ENCODE assay signal across 27 cellular contexts in the genomic region with DNA sequence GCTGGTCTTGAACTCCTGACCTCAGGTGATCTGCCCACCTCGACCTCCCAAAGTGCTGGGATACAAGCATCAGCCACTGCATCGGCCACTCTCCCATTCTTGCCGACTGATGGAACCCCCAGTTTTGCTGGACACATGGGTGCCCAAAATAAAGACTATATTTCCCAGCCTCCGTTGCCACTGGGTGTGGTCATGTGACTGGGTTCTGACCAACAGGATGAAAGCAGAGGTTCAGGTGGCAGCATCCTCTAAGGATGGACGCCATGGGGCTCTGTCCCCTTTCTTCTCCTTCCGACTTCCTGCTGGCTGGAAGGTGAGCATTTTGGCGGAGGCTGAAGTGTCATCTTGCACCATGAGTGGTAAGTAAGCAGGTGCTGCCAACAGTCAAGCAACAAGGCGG. TPM values are rescaled to one million over a fixed set of nuclear protein-coding genes. Genes with fewer than 3 reads are reported as not detected.
DNase-seq lines count a peak whose midpoint lies in the region; ATAC-seq, FAIRE-seq and TF ChIP-seq lines count a peak whose summit lies in the region.
"Had no signal": no experiment of that assay in that cellular context is flagged by ENCODE, and none has a peak within 500 bp of the region (broad histone marks: within the 10 kb centered on the region; RNA-seq: fewer than 3 reads in every experiment).

No MANE protein-coding gene starts in this region.

- H3K4me1 ChIP-seq in SK-N-SH (ENCODE audit: control insufficient read depth in 1 of 2, insufficient read depth in 2 of 2, low read depth in 1 of 2, low read length in 1 of 2): peaks cover 0 to 30% of the 10 kb centered on the region in 2 experiments; a peak in 1 of 4 replicates
- H3K4me1 ChIP-seq in astrocyte (ENCODE audit: insufficient read depth, low read length): peaks cover 53% of the 10 kb centered on the region
- H3K4me1 ChIP-seq in esophagus muscularis mucosa: peaks cover 11 to 99% (median 92%) of the 10 kb centered on the region in 4 donors
- H3K4me1 ChIP-seq in tibial artery: peaks cover 0 to 64% (median 43%) of the 10 kb centered on the region in 4 donors

- CTCF ChIA-PET in SK-N-SH (lab: Yijun Ruan, JAX): interaction anchor here (0.7 to 20.3 kb wide), 3 partner anchors 8 to 97 kb away, joined by 3 to 201 read pairs (median 5); a partner anchor contains a TSS

- intact Hi-C loops in esophagus muscularis mucosa (cut with DNase I): no loop called here
- intact Hi-C loops in tibial artery (cut with DNase I; ENCODE audit: low total_unique reads): no loop called here

- TF ChIP-seq EP300 in SK-N-SH (IDR thresholded peaks at IDR 0.05; ENCODE audit: borderline replicate concordance in 1 of 2, low read depth in 1 of 2, low read length in 1 of 2): no peak
- no peak for TF ChIP-seq EP300 in esophagus muscularis mucosa (IDR thresholded peaks at IDR 0.05)

- no peaks in the 10 kb centered on the region for H3K27me3 Mint-ChIP-seq in astrocyte (ENCODE audit: low read depth, unreplicated experiment)
- H3K27me3 Mint-ChIP-seq: CD4-positive, alpha-beta T cell; T-cell had no signal

- peaks cover 47% of the 10 kb centered on the region for H3K4me1 Mint-ChIP-seq in astrocyte (ENCODE audit: low read depth, unreplicated experiment)
- H3K4me1 Mint-ChIP-seq: T-cell had no signal

- H3K4me2 ChIP-seq in SK-N-SH: no peak overlapping the region
- H3K4me2 ChIP-seq in astrocyte (ENCODE audit: low read length): no peak overlapping the region
- H3K4me2 ChIP-seq: BLaER1 had no signal

- H3K9ac ChIP-seq in SK-N-SH: no peak overlapping the region
- no peak overlapping the region for H3K9ac ChIP-seq in astrocyte (ENCODE audit: low read length)
- H3K9ac ChIP-seq: BLaER1 had no signal

- H3K27me3 ChIP-seq in SK-N-SH (ENCODE audit: insufficient read depth): no peaks in the 10 kb centered on the region
- H3K27me3 ChIP-seq in astrocyte (ENCODE audit: insufficient read depth, low read length): no peaks in the 10 kb centered on the region
- H3K27me3 ChIP-seq in esophagus muscularis mucosa: no peaks in the 10 kb centered on the region
- no peaks in the 10 kb centered on the region for H3K27me3 ChIP-seq in tibial artery
- H3K27me3 ChIP-seq: BLaER1, MG63 had no signal

- ATAC-seq in SK-N-SH treated with all-trans-retinoic acid at 6 μM for 48 hours (no peak), HG03354 (IDR thresholded peaks at IDR 0.05; ENCODE audit: poor library complexity, severe bottlenecking, unreplicated experiment) (no peak), GM21737 (IDR thresholded peaks at IDR 0.05; ENCODE audit: unreplicated experiment) (no peak)
- ATAC-seq: HepG2, Panc1, T-cell had no signal

- H3K27ac ChIP-seq in SK-N-SH (ENCODE audit: low read depth in 2 of 2, low read length in 1 of 2): no peak overlapping the region
- H3K27ac ChIP-seq in astrocyte (ENCODE audit: low read depth, low read length): no peak overlapping the region
- peak overlapping the region; percentile 96 to 99 (median 98) for H3K27ac ChIP-seq in esophagus muscularis mucosa (replicated peaks in 1 of 4)
- peak overlapping the region; percentile 41 to 100 for H3K27ac ChIP-seq in tibial artery
- H3K27ac ChIP-seq: 22Rv1, BLaER1, SK-N-MC had no signal

- H3F3A ChIP-seq in SK-N-SH (replicated peaks; ENCODE audit: insufficient read depth): peaks cover 50% of the 10 kb centered on the region

- no peak for TF ChIP-seq RAD21 in SK-N-SH (IDR thresholded peaks at IDR 0.05; ENCODE audit: low read length)

- H3K9me3 Mint-ChIP-seq in astrocyte (ENCODE audit: unreplicated experiment): no peaks in the 10 kb centered on the region
- H3K9me3 Mint-ChIP-seq: CD4-positive, alpha-beta T cell; T-cell had no signal

- no peaks in the 10 kb centered on the region for H3K9me3 ChIP-seq in SK-N-SH
- no peaks in the 10 kb centered on the region for H3K9me3 ChIP-seq in astrocyte (ENCODE audit: insufficient read depth, low read depth, low read length)
- no peaks in the 10 kb centered on the region for H3K9me3 ChIP-seq in esophagus muscularis mucosa
- H3K9me3 ChIP-seq in tibial artery: no peaks in the 10 kb centered on the region
- H3K9me3 ChIP-seq: BLaER1, MG63 had no signal

- no peaks in the 10 kb centered on the region for H3K9me2 ChIP-seq in SK-N-SH

- peaks cover 35% of the 10 kb centered on the region for H3K36me3 Mint-ChIP-seq in astrocyte (ENCODE audit: low read depth, unreplicated experiment)

- H3K36me3 ChIP-seq in SK-N-SH (replicated peaks in 1 of 2; ENCODE audit: control insufficient read depth in 1 of 2, insufficient read depth in 2 of 2, low read length in 1 of 2) (peaks cover 53 to 62% of the 10 kb centered on the region in 2 experiments), astrocyte (ENCODE audit: insufficient read depth, low read length) (peaks cover 44% of the 10 kb centered on the region), esophagus muscularis mucosa (peaks cover 59 to 91% (median 89%) of the 10 kb centered on the region in 4 donors), tibial artery (peaks cover 72 to 99% (median 81%) of the 10 kb centered on the region in 3 donors)

- peak overlapping the region; percentile 62 for H3K27ac Mint-ChIP-seq in astrocyte (ENCODE audit: unreplicated experiment)
- H3K27ac Mint-ChIP-seq: CD4-positive, alpha-beta T cell; T-cell had no signal

- TF ChIP-seq POLR2A in esophagus muscularis mucosa (IDR thresholded peaks at IDR 0.05; ENCODE audit: low read depth): no peak

- 92% methylated on average over 7 of the region's 8 CpGs for WGBS in SK-N-SH (ENCODE audit: low lambda C conversion rate)
- 74% methylated on average over 8 of the region's 8 CpGs for WGBS in esophagus muscularis mucosa

- TF ChIP-seq CTCF in SK-N-SH (IDR thresholded peaks at IDR 0.05): no peak
- no peak for TF ChIP-seq CTCF in astrocyte (IDR thresholded peaks at IDR 0.05; ENCODE audit: insufficient read depth, low read depth, low read length)
- TF ChIP-seq CTCF in esophagus muscularis mucosa (IDR thresholded peaks at IDR 0.05): no peak
- TF ChIP-seq CTCF in tibial artery (IDR thresholded peaks at IDR 0.05): no peak

- no peak for DNase-seq in SK-N-SH
- DNase-seq in astrocyte (ENCODE audit: low read depth): no peak
- DNase-seq in esophagus muscularis mucosa (ENCODE audit: extremely low spot score): no peak
- no peak for DNase-seq in tibial artery
- DNase-seq in activated CD8-positive, alpha-beta memory T cell treated with anti-CD3 and anti-CD28 coated beads, Interleukin-2, amount 50 U/mL, for 48 hours: no peak
- DNase-seq: CD4-positive, alpha-beta T cell; DMS53; GOT3; HCEC 1CT; KG1; MG63; NCI-H1105 treated with DMSO at 0.1 percent for 48 hours; NCI-H146; NCI-H2029; NCI-H446 treated with DMSO at 0.1 percent for 48 hours; NCI-H526; SIG-M5; T-cell had no signal

- H3K4me3 Mint-ChIP-seq in astrocyte (ENCODE audit: unreplicated experiment): peak overlapping the region; percentile 65
- H3K4me3 Mint-ChIP-seq: CD4-positive, alpha-beta T cell; T-cell had no signal

- H3K79me2 ChIP-seq in SK-N-SH (ENCODE audit: insufficient read depth): peaks cover 25% of the 10 kb centered on the region; the same call in 1 of the 2 replicates
- peaks cover 71% of the 10 kb centered on the region for H3K79me2 ChIP-seq in astrocyte (ENCODE audit: insufficient read depth, low read length)

- H4K20me1 ChIP-seq in SK-N-SH (ENCODE audit: insufficient read depth): peaks cover 61% of the 10 kb centered on the region
- peaks cover 93% of the 10 kb centered on the region for H4K20me1 ChIP-seq in astrocyte (ENCODE audit: insufficient read depth, low read length)

- no peak overlapping the region for H2AFZ ChIP-seq in SK-N-SH (ENCODE audit: low read depth)
- H2AFZ ChIP-seq in astrocyte (ENCODE audit: low read depth, low read length): no peak overlapping the region

- H3K4me3 ChIP-seq in SK-N-SH (ENCODE audit: low read depth in 2 of 2, low read length in 1 of 2) (no peak overlapping the region), astrocyte (ENCODE audit: insufficient read depth, low read depth, low read length) (no peak overlapping the region), esophagus muscularis mucosa (no peak overlapping the region), tibial artery (no peak overlapping the region)
- H3K4me3 ChIP-seq: BLaER1, MG63, SK-N-MC had no signal

- no peak for FAIRE-seq in astrocyte (lab: Jason Lieb, UNC)
- FAIRE-seq: GM18507, HepG2 had no signal

- POLR2A ChIA-PET in SK-N-SH (lab: Yijun Ruan, JAX): no interaction called here

TF ChIP-seq in SK-N-SH, 30 proteins besides CTCF, POLR2A, EP300 and RAD21 (continues in another document):
- TF ChIP-seq NRF1 (IDR thresholded peaks at IDR 0.05; ENCODE audit: low read depth, low read length): no peak
- 0 out of 2 replicates have a peak, but pooled peaks have one; percentile 15 for TF ChIP-seq POLR2AphosphoS5 (IDR thresholded peaks at IDR 0.05; ENCODE audit: low read depth, low read length)
- no peak for TF ChIP-seq TCF12 (IDR thresholded peaks at IDR 0.05)

TF ChIP-seq in SK-N-SH treated with all-trans-retinoic acid at 6 μM for 48 hours, 23 proteins besides CTCF, POLR2A, EP300 and RAD21:
- TF ChIP-seq SNAI2 (CRISPR knock-in tag; IDR thresholded peaks at IDR 0.05): no peak
TF ChIP-seq in SK-N-SH treated with all-trans-retinoic acid at 6 μM for 48 hours: peak in this region for 0.

RNA-seq across cellular contexts. Expression of a gene that starts 10.3 kb away (rescaled TPM):
- 183 and 206 TPM in 2 replicates for polyA plus RNA-seq in SK-N-SH (2012; rRNA removed)
- polyA plus RNA-seq in SK-N-SH (2012; cell fraction: cytosol; rRNA removed): 60.8 and 101 TPM in 2 replicates
- 702 and 826 TPM in 2 replicates for polyA plus RNA-seq in SK-N-SH (2012; cell fraction: nucleus; rRNA removed)
- total RNA-seq in astrocyte (590 and 591 TPM in 2 replicates), esophagus muscularis mucosa (1,000 to 10,000 TPM in 1 of 4 donors, 100 to 1,000 TPM in 3; 316 to 1,085 (median 575) TPM)

RNA-seq across cellular contexts. Expression of a gene that starts 13.7 kb away (rescaled TPM):
- polyA plus RNA-seq in SK-N-SH (2012; rRNA removed): 176 and 244 TPM in 2 replicates
- 109 and 114 TPM in 2 replicates for polyA plus RNA-seq in SK-N-SH (2012; cell fraction: cytosol; rRNA removed)
- 1,021 and 1,050 TPM in 2 replicates for polyA plus RNA-seq in SK-N-SH (2012; cell fraction: nucleus; rRNA removed)
- 350 and 371 TPM in 2 replicates for total RNA-seq in astrocyte
- 100 to 1,000 TPM in 3 of 4 donors, 10 to 100 TPM in 1; 92.2 to 160 (median 130) TPM for total RNA-seq in esophagus muscularis mucosa

RNA-seq across cellular contexts. Expression of a gene that starts 22.5 kb away (rescaled TPM):
- 1.9 and 2.2 TPM in 2 replicates for polyA plus RNA-seq in SK-N-SH (2012; rRNA removed)
- 0.67 and 1.2 TPM in 2 replicates for polyA plus RNA-seq in SK-N-SH (2012; cell fraction: cytosol; rRNA removed)
- polyA plus RNA-seq in SK-N-SH (2012; cell fraction: nucleus; rRNA removed): 11.8 and 14.3 TPM in 2 replicates
- total RNA-seq in astrocyte (15.6 and 16.3 TPM in 2 replicates), esophagus muscularis mucosa (10 to 100 TPM in 1 of 4 donors, 1 to 10 TPM in 3; 6.7 to 15.2 (median 7.5) TPM)

RNA-seq across cellular contexts. Expression of a gene that starts 29.6 kb away (rescaled TPM):
- 158 and 176 TPM in 2 replicates for polyA plus RNA-seq in SK-N-SH (2012; rRNA removed)
- 77.5 and 107 TPM in 2 replicates for polyA plus RNA-seq in SK-N-SH (2012; cell fraction: cytosol; rRNA removed)
- polyA plus RNA-seq in SK-N-SH (2012; cell fraction: nucleus; rRNA removed): 306 and 385 TPM in 2 replicates
- total RNA-seq in astrocyte (92.5 and 99.5 TPM in 2 replicates), esophagus muscularis mucosa (10 to 100 TPM; 58.1 to 92.1 (median 66.0) TPM)

RNA-seq across cellular contexts. Expression of a gene that starts 40.5 kb away (rescaled TPM):
- 12.5 and 17.1 TPM in 2 replicates for polyA plus RNA-seq in SK-N-SH (2012; rRNA removed)
- polyA plus RNA-seq in SK-N-SH (2012; cell fraction: cytosol; rRNA removed): 12.6 and 23.0 TPM in 2 replicates
- polyA plus RNA-seq in SK-N-SH (2012; cell fraction: nucleus; rRNA removed): 29.5 and 41.3 TPM in 2 replicates
- total RNA-seq in astrocyte (9.9 TPM in 2 replicates), esophagus muscularis mucosa (1 to 10 TPM in 2 of 4 donors, under 1 TPM in 2; 0.42 to 2.5 (median 1.6) TPM)

Comparison
In these comparisons a context has a peak if more than half of its experiments do, and no peak if none do; other contexts are left out.
1. H3K27ac ChIP-seq: peak in esophagus muscularis mucosa (4 of 4) and tibial artery (2 of 2); none in SK-N-SH (0 of 2) and astrocyte (single experiment).